Comparison of ENCODE assay signal across 8 cellular contexts in genomic region chr2:241309684-241310117, GRCh38. TPM values are rescaled to one million over a fixed set of nuclear protein-coding genes. Genes with fewer than 3 reads are reported as not detected.
DNase-seq lines count a peak whose midpoint lies in the region; ATAC-seq lines count a peak whose summit lies in the region.

No MANE protein-coding gene starts in this region.

- peak; percentile 59 for ATAC-seq in GM18909 (IDR thresholded peaks at IDR 0.05; ENCODE audit: poor library complexity, unreplicated experiment)
- ATAC-seq in HG03460 (IDR thresholded peaks at IDR 0.05; ENCODE audit: unreplicated experiment): peak; percentile 51

- peak; percentile 7 to 41 (median 14) for DNase-seq in activated CD4-positive, CD25-positive, alpha-beta regulatory T cell (lab: John Stamatoyannopoulos, UW)
- DNase-seq in dermis blood vessel endothelial cell (peak; percentile 25), RKO (ENCODE audit: low spot score) (no peak), HuH-7 (ENCODE audit: low spot score) (no peak), NCI-H2029 treated with DMSO at 0.1 percent for 48 hours (lab: John Stamatoyannopoulos, UW) (no peak)
- DNase-seq in stimulated activated CD4-positive, alpha-beta T cell treated with anti-CD3 and anti-CD28 coated beads, Interleukin-15, amount 100 ng/mL, for 1 hour (ENCODE audit: low read depth in 1 of 2, low spot score in 1 of 2): peak; percentile 27 to 37

RNA-seq across cellular contexts. Expression of gene HDLBP, which starts 5.8 kb away (rescaled TPM):
- total RNA-seq in dermis blood vessel endothelial cell: 594 and 863 TPM in 2 replicates

RNA-seq across cellular contexts. Expression of gene SEPTIN2, which starts 6.0 kb away (rescaled TPM):
- total RNA-seq in dermis blood vessel endothelial cell: 529 and 622 TPM in 2 replicates

RNA-seq across cellular contexts. Expression of gene FARP2, which starts 46.4 kb away (rescaled TPM):
- 38.3 and 43.8 TPM in 2 replicates for total RNA-seq in dermis blood vessel endothelial cell

Comparison
In these comparisons a context has a peak if more than half of its experiments do, and no peak if none do; other contexts are left out.
1. DNase-seq: peak in activated CD4-positive, CD25-positive, alpha-beta regulatory T cell (4 of 4), dermis blood vessel endothelial cell (single experiment) and stimulated activated CD4-positive, alpha-beta T cell treated with anti-CD3 and anti-CD28 coated beads, Interleukin-15, amount 100 ng/mL, for 1 hour (2 of 2); none in RKO (single experiment), HuH-7 (single experiment) and NCI-H2029 treated with DMSO at 0.1 percent for 48 hours (single experiment).